Comparison of ENCODE assay signal across 8 cellular contexts in genomic region chr2:170930132-170931109, GRCh38. TPM values are rescaled to one million over a fixed set of nuclear protein-coding genes. Genes with fewer than 3 reads are reported as not detected.
DNase-seq lines count a peak whose midpoint lies in the region; ATAC-seq, FAIRE-seq and TF ChIP-seq lines count a peak whose summit lies in the region.

No MANE protein-coding gene starts in this region.

- CTCF ChIA-PET in AG04449 (lab: Yijun Ruan, JAX): interaction anchor here (0.9 to 5.8 kb wide), 12 partner anchors 9 to 552 kb away, joined by 3 to 57 read pairs (median 10); no protein-coding TSS in a partner anchor

- TF ChIP-seq CTCF in AG04449 (IDR thresholded peaks at IDR 0.05; ENCODE audit: insufficient read depth, low read length, missing control alignments) (no peak), OCI-LY1 (IDR thresholded peaks at IDR 0.05; ENCODE audit: low read length) (no peak), foreskin fibroblast (IDR thresholded peaks at IDR 0.05; ENCODE audit: low read depth, low read length) (no peak)

- peak overlapping the region; percentile 93 for H3K9ac ChIP-seq in OCI-LY1 (ENCODE audit: low read length)

- POLR2A ChIA-PET in AG04449 (lab: Yijun Ruan, JAX): interaction anchor here (0.7 to 0.9 kb wide), 2 partner anchors 7 to 416 kb away, joined by 3 read pairs; no protein-coding TSS in a partner anchor

- H3K27me3 ChIP-seq in OCI-LY1 (ENCODE audit: insufficient read depth, low read length): no peaks in the 10 kb centered on the region

- no peaks in the 10 kb centered on the region for H3K9me2 ChIP-seq in OCI-LY1 (ENCODE audit: low read depth, low read length)

- peaks cover 28% of the 10 kb centered on the region; the same call in 1 of the 2 replicates for H3K36me3 ChIP-seq in OCI-LY1 (ENCODE audit: insufficient read depth, low read length)

- H3K27ac ChIP-seq in OCI-LY1 (ENCODE audit: low read depth, low read length, poor library complexity, severe bottlenecking): peak overlapping the region; percentile 66

- peaks cover 34% of the 10 kb centered on the region for H3K4me1 ChIP-seq in OCI-LY1 (ENCODE audit: insufficient read depth, low read length, severe bottlenecking)

- DNase-seq in AG04449 (ENCODE audit: low read depth, low spot score) (no peak), GM18507 (ENCODE audit: extremely low spot score, insufficient read length, low read depth) (peak; percentile 51), foreskin fibroblast (peak in 1 of 2 donors; percentile 38), putamen (ENCODE audit: low spot score) (peak; percentile 34), occipital lobe (lab: John Stamatoyannopoulos, UW) (no peak)
- DNase-seq in activated T-cell treated with anti-CD3 and anti-CD28 coated beads, Interleukin-2, amount 50 U/mL, for 48 hours: peak; percentile 68 to 71

- no peaks in the 10 kb centered on the region; the same call in 1 of the 2 replicates for H3K9me3 ChIP-seq in OCI-LY1 (ENCODE audit: low read length)

- peaks cover 61% of the 10 kb centered on the region for H3K79me2 ChIP-seq in OCI-LY1 (ENCODE audit: insufficient read depth, low read length)

- FAIRE-seq in GM18507 (lab: Jason Lieb, UNC): peak; percentile 75

- peak overlapping the region; percentile 90 for H3K4me3 ChIP-seq in AG04449 (ENCODE audit: low read depth, low read length)
- peak overlapping the region; percentile 92 for H3K4me3 ChIP-seq in OCI-LY1 (ENCODE audit: low read depth, low read length, poor library complexity, severe bottlenecking)
- H3K4me3 ChIP-seq in foreskin fibroblast (ENCODE audit: low read depth in 1 of 2, low read length in 2 of 2): peak overlapping the region; percentile 73 to 84

- no peaks in the 10 kb centered on the region for H4K20me1 ChIP-seq in OCI-LY1 (ENCODE audit: insufficient read depth, low read length)

- no peak overlapping the region for H2AFZ ChIP-seq in OCI-LY1 (ENCODE audit: low read length)

- peak; percentile 33 for ATAC-seq in HG03460 (IDR thresholded peaks at IDR 0.05; ENCODE audit: unreplicated experiment)

- no peaks in the 10 kb centered on the region for H3F3A ChIP-seq in OCI-LY1 (ENCODE audit: insufficient read depth, low read length)

- peak overlapping the region; percentile 91 for H3K4me2 ChIP-seq in OCI-LY1 (ENCODE audit: low read length)

RNA-seq across cellular contexts. Expression of gene GORASP2, which starts 1.4 kb away (rescaled TPM):
- 21.5 TPM for total RNA-seq in occipital lobe

Comparison
In these comparisons a context has a peak if more than half of its experiments do, and no peak if none do; other contexts are left out.
1. DNase-seq: peak in GM18507 (single experiment), activated T-cell treated with anti-CD3 and anti-CD28 coated beads, Interleukin-2, amount 50 U/mL, for 48 hours (2 of 2) and putamen (single experiment); none in AG04449 (single experiment) and occipital lobe (single experiment).
2. Peak in every context shown above with its lines, with median percentiles within 50 percentile points of each other: H3K4me3 ChIP-seq.